ENCODE assay signal across 14 cellular contexts in genomic region chr1:164702664-164703063, GRCh38.
"Had no signal": no experiment of that assay in that cellular context is flagged by ENCODE, and none has a peak within 500 bp of the region (broad histone marks: within the 10 kb centered on the region; RNA-seq: fewer than 3 reads in every experiment).

No MANE protein-coding gene starts in this region.

- H3K36me3 ChIP-seq: prostate gland had no signal

- DNase-seq: activated CD4-positive, alpha-beta memory T cell treated with anti-CD3 and anti-CD28 coated beads, Interleukin-2, amount 10 ng/mL, durations not matched to agents 7 days and 5 days; activated gamma-delta T cell treated with Interleukin-2 at 50 U/mL for 16 hours; activated naive CD8-positive, alpha-beta T cell treated with anti-CD3 and anti-CD28 coated beads for 36 hours; activated T-cell treated with anti-CD3 and anti-CD28 coated beads, Interleukin-2, amount 50 U/mL, for 48 hours; effector memory CD4-positive, alpha-beta T cell; left colon; stimulated activated CD4-positive, alpha-beta T cell treated with anti-CD3 and anti-CD28 coated beads, Interleukin-4, amount 100 ng/mL, for 4 hours; stimulated activated naive CD8-positive, alpha-beta T cell treated with anti-CD3 and anti-CD28 coated beads, Interleukin-15, amount 100 ng/mL, for 72 hours; T-cell; T1000 had no signal

- ATAC-seq: left colon; natural killer cell treated with Interleukin-12 subunit alpha and Interleukin-12 subunit beta and Interleukin-15 and Interleukin-18, amount 100 ng/mL, for 72 hours; stimulated activated naive CD8-positive, alpha-beta T cell treated with anti-CD3 and anti-CD28 coated beads, Interleukin-15, amount 100 ng/mL, for 72 hours; T-cell had no signal

- H3K9me3 ChIP-seq: prostate gland had no signal

- H3K4me3 ChIP-seq: prostate gland, SK-N-MC had no signal

- H3K27ac ChIP-seq: prostate gland, SK-N-MC, VCaP had no signal
